ENCODE assay signal across 9 cellular contexts in the genomic region with DNA sequence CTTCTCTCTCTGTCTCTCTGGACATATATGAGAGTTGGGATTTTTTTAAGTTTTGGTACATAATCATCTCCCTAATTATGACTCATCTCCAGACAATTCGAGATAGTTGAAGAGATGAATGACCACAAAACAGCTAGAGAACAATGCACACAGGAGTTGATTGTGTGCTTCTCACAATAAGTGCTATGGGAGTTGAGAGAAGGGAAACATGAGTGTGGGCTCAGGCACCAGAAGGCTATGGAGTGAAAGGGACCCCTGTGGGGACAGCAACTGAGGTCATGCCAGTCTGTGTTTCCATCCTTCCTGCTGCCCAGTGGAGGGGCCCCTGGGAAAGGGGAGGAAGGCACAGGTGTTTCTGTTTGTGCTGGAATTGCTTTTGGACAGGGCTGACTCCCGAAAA. TPM values are rescaled to one million over a fixed set of nuclear protein-coding genes. Genes with fewer than 3 reads are reported as not detected.
A peak's percentile ranks its signal among the peaks of the same experiment; 100 is the strongest.
DNase-seq lines count a peak whose midpoint lies in the region; ATAC-seq and TF ChIP-seq lines count a peak whose summit lies in the region.
"Had no signal": no experiment of that assay in that cellular context is flagged by ENCODE, and none has a peak within 500 bp of the region (broad histone marks: within the 10 kb centered on the region; RNA-seq: fewer than 3 reads in every experiment).

No MANE protein-coding gene starts in this region.

- H3K27me3 ChIP-seq in dorsolateral prefrontal cortex: no peaks in the 10 kb centered on the region

- intact Hi-C loops in dorsolateral prefrontal cortex (cut with DNase I): loop anchor here in 1 of 2 donors (10.0 kb wide), 1 partner anchor 163 kb away; a partner anchor contains a TSS

- no peak for TF ChIP-seq CTCF in dorsolateral prefrontal cortex (IDR thresholded peaks at IDR 0.05 in 54 of 56, conservative IDR thresholded peaks at IDR 0.05 in 2 of 56; ENCODE audit: low read depth in 1 of 56, partially characterized antibody in 56 of 56)

- DNase-seq in EL: peak; percentile 76
- peak; percentile 77 for DNase-seq in NCI-H226
- peak in 7 of 10 donors; percentile 43 to 75 (median 66) for DNase-seq in dorsolateral prefrontal cortex
- peak; percentile 45 for DNase-seq in non-pigmented ciliary epithelial cell (ENCODE audit: low read depth)
- DNase-seq in islet precursor cell: no peak
- no peak for DNase-seq in stimulated activated CD4-positive, alpha-beta T cell treated with anti-CD3 and anti-CD28 coated beads, Interleukin-4, amount 100 ng/mL, for 24 hours
- no peak for DNase-seq in retina
- DNase-seq: NCI-H446 had no signal

- peak overlapping the region in 12 of 59 donors; percentile 1 to 60 (median 18) for H3K4me3 ChIP-seq in dorsolateral prefrontal cortex

- ATAC-seq in GM21786 (IDR thresholded peaks at IDR 0.05; ENCODE audit: unreplicated experiment): no peak

- H3K27ac ChIP-seq in dorsolateral prefrontal cortex: peak overlapping the region in 58 of 59 donors; percentile 81 to 99 (median 96)

RNA-seq across cellular contexts. Expression of a gene that starts 6.5 kb away (rescaled TPM):
- total RNA-seq in dorsolateral prefrontal cortex: 100 to 1,000 TPM; 223 to 572 (median 337) TPM

Comparison
In these comparisons a context has a peak if more than half of its experiments do, and no peak if none do; other contexts are left out.
1. DNase-seq: peak in EL (single experiment), NCI-H226 (single experiment), dorsolateral prefrontal cortex (7 of 10) and non-pigmented ciliary epithelial cell (single experiment); none in islet precursor cell (single experiment), stimulated activated CD4-positive, alpha-beta T cell treated with anti-CD3 and anti-CD28 coated beads, Interleukin-4, amount 100 ng/mL, for 24 hours (single experiment) and retina (single experiment).